22 cellular contexts compared by ENCODE assay signal in the genomic region with DNA sequence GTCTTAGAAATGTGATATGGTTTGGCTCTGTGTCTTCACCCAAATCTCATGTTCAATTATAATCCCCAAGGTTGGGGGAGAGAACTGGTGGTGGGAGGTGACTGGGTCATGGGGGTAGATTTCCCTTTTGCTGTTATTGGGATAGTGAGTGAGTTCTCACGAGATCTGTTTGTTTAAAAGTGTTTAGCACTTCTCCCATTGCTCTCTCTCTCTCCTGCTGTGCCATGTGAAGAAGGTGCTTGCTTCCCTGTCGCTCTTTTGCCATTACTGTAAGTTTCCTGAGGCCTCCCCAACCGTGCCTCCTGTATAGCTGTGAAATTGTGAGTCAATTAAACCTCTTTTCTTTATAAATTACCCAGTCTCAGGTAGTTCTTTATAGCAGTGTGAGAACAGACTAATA.
"Had no signal": no experiment of that assay in that cellular context is flagged by ENCODE, and none has a peak within 500 bp of the region (broad histone marks: within the 10 kb centered on the region; RNA-seq: fewer than 3 reads in every experiment).

No MANE protein-coding gene starts in this region.

- H3K27me3 Mint-ChIP-seq: dendritic cell treated with granulocyte-macrophage colony-stimulating factor and Interleukin-4, amounts not matched to agents 40 ng/mL and 50 ng/mL, for 4 days; effector memory CD8-positive, alpha-beta T cell; memory B cell; naive B cell had no signal

- H3K27ac ChIP-seq: colonic mucosa, esophagus squamous epithelium, gastrocnemius medialis, heart right ventricle, left lung, lower lobe of right lung had no signal

- DNase-seq: colonic mucosa; cortex of kidney; effector CD8-positive, alpha-beta T cell; effector memory CD8-positive, alpha-beta T cell; esophagus squamous epithelium; foreskin fibroblast; foreskin melanocyte; gastrocnemius medialis; glutamatergic neuron; head of caudate nucleus; heart right ventricle; hippocampal formation; left cardiac atrium; left lung; left ventricle myocardium superior; lower lobe of right lung; mucosa of descending colon; naive B cell; naive thymus-derived CD8-positive, alpha-beta T cell had no signal

- H3K4me1 ChIP-seq: colonic mucosa, esophagus squamous epithelium, gastrocnemius medialis, heart right ventricle, left lung, lower lobe of right lung had no signal

- H3K4me3 ChIP-seq: colonic mucosa, esophagus squamous epithelium, gastrocnemius medialis, heart right ventricle, left lung, lower lobe of right lung, mucosa of descending colon had no signal

- H3K27ac Mint-ChIP-seq: dendritic cell treated with granulocyte-macrophage colony-stimulating factor and Interleukin-4, amounts not matched to agents 40 ng/mL and 50 ng/mL, for 4 days; effector memory CD8-positive, alpha-beta T cell; memory B cell; mesothelial cell of epicardium; naive B cell; naive thymus-derived CD8-positive, alpha-beta T cell had no signal

- H3K4me1 Mint-ChIP-seq: memory B cell; mesothelial cell of epicardium; naive B cell; naive thymus-derived CD8-positive, alpha-beta T cell had no signal

- H3K4me3 Mint-ChIP-seq: dendritic cell treated with granulocyte-macrophage colony-stimulating factor and Interleukin-4, amounts not matched to agents 40 ng/mL and 50 ng/mL, for 4 days; effector memory CD8-positive, alpha-beta T cell; memory B cell; mesothelial cell of epicardium; naive B cell; naive thymus-derived CD8-positive, alpha-beta T cell had no signal

- H3K36me3 ChIP-seq: colonic mucosa, esophagus squamous epithelium, gastrocnemius medialis, heart right ventricle, left lung, lower lobe of right lung had no signal

- H3K27me3 ChIP-seq: colonic mucosa, esophagus squamous epithelium, gastrocnemius medialis, heart right ventricle, left lung had no signal

- H3K9me3 ChIP-seq: colonic mucosa, esophagus squamous epithelium, gastrocnemius medialis, lower lobe of right lung, mucosa of descending colon had no signal

- ATAC-seq: effector memory CD8-positive, alpha-beta T cell; gastrocnemius medialis; heart right ventricle; left cardiac atrium; left lung; left ventricle myocardium superior; lower lobe of right lung; mucosa of descending colon; naive thymus-derived CD8-positive, alpha-beta T cell had no signal
